In genomic region chr4:20318011-20318898, GRCh38 we compare ENCODE assay signal across 13 cellular contexts.
DNase-seq lines count a peak whose midpoint lies in the region; ATAC-seq and TF ChIP-seq lines count a peak whose summit lies in the region.
"Had no signal": no experiment of that assay in that cellular context is flagged by ENCODE, and none has a peak within 500 bp of the region (broad histone marks: within the 10 kb centered on the region; RNA-seq: fewer than 3 reads in every experiment).

No MANE protein-coding gene starts in this region.

- no peaks in the 10 kb centered on the region for H3K27me3 ChIP-seq in A673 (replicated peaks; ENCODE audit: insufficient read depth, low read depth, low read length, poor library complexity)
- H3K27me3 ChIP-seq: suprapubic skin had no signal

- peak overlapping the region; percentile 82 for H3K27ac ChIP-seq in A673 (ENCODE audit: low read depth, low read length, poor library complexity, severe bottlenecking)
- H3K27ac ChIP-seq in caudate nucleus (ENCODE audit: low read depth, low read length) = peak overlapping the region; percentile 92
- peak overlapping the region; percentile 64 for H3K27ac ChIP-seq in mesodermal cell (ENCODE audit: low read depth, low read length, severe bottlenecking)
- H3K27ac ChIP-seq: left ventricle myocardium inferior, suprapubic skin had no signal

- peak; percentile 61 for DNase-seq in A673 (ENCODE audit: low spot score)
- peak in 1 of 61 donors; percentile 12 for DNase-seq in caudate nucleus (lab: John Stamatoyannopoulos, UW)
- DNase-seq in activated CD4-positive, alpha-beta T cell treated with anti-CD3 and anti-CD28 coated beads, Interleukin-2, amount 10 ng/mL, durations not matched to agents 7 days and 5 days = no peak
- DNase-seq in kidney tubule cell (ENCODE audit: low spot score) = no peak
- DNase-seq in GM19240 (ENCODE audit: insufficient read length, low spot score) = no peak
- DNase-seq in mucosa of descending colon = no peak
- DNase-seq: ACHN; activated naive CD4-positive, alpha-beta T cell treated with Interleukin-2 at 50 U/mL for 16 hours; KBM-7; left ventricle myocardium inferior had no signal

- WGBS in mesodermal cell (ENCODE audit: insufficient coverage in 2 of 2), 2 experiments = 79 to 91% methylated on average over 3 to 4 of the region's 8 CpGs

- H3K36me3 Mint-ChIP-seq in activated CD4-positive, alpha-beta T cell treated with anti-CD3 and anti-CD28 coated beads, Interleukin-2, amount 10 ng/mL, durations not matched to agents 7 days and 5 days (ENCODE audit: low read depth) = no peaks in the 10 kb centered on the region

- POLR2A ChIA-PET in A673 (lab: Charles Lee; ENCODE audit: low non-redundant PET) = no interaction called here
- POLR2A ChIA-PET in activated CD4-positive, alpha-beta T cell treated with anti-CD3 and anti-CD28 coated beads, Interleukin-2, amount 10 ng/mL, durations not matched to agents 7 days and 5 days (lab: Charles Lee) = no interaction called here

- H3K9me3 ChIP-seq in A673 (ENCODE audit: low read depth, low read length, poor library complexity, severe bottlenecking) (no peaks in the 10 kb centered on the region), mesodermal cell (ENCODE audit: control insufficient read depth, low read length) (no peaks in the 10 kb centered on the region), mucosa of descending colon (no peaks in the 10 kb centered on the region)
- H3K9me3 ChIP-seq: left ventricle myocardium inferior, suprapubic skin had no signal

- H3K9me3 Mint-ChIP-seq in activated CD4-positive, alpha-beta T cell treated with anti-CD3 and anti-CD28 coated beads, Interleukin-2, amount 10 ng/mL, durations not matched to agents 7 days and 5 days = no peaks in the 10 kb centered on the region

- H3K4me3 ChIP-seq in A673 (ENCODE audit: low read depth, low read length, poor library complexity, severe bottlenecking) = peak overlapping the region; percentile 13
- no peak overlapping the region for H3K4me3 ChIP-seq in mesodermal cell (ENCODE audit: extremely low read depth, insufficient read depth, low read length, poor library complexity, severe bottlenecking)
- no peak overlapping the region for H3K4me3 ChIP-seq in mucosa of descending colon
- H3K4me3 ChIP-seq: left ventricle myocardium inferior, suprapubic skin had no signal

- H3K4me3 Mint-ChIP-seq in activated CD4-positive, alpha-beta T cell treated with anti-CD3 and anti-CD28 coated beads, Interleukin-2, amount 10 ng/mL, durations not matched to agents 7 days and 5 days = no peak overlapping the region

- TSS peak; percentile 71 for BruUV-seq in A673 (replicated peaks; lab: Mats Ljungman, UMichigan)

- intact Hi-C loops in A673 (cut with micrococcal nuclease; ENCODE audit: unreplicated experiment) = loop anchor here (5.0 kb wide), 1 partner anchor 99 kb away; no protein-coding TSS in a partner anchor
- intact Hi-C loops in mucosa of descending colon (cut with DNase I, micrococcal nuclease) = no loop called here

- no peak for TF ChIP-seq CTCF in A673 (conservative IDR thresholded peaks at IDR 0.05; ENCODE audit: low read depth, low read length)
- no peak for TF ChIP-seq CTCF in mucosa of descending colon (IDR thresholded peaks at IDR 0.05)

- no peak overlapping the region for H3K27ac Mint-ChIP-seq in activated CD4-positive, alpha-beta T cell treated with anti-CD3 and anti-CD28 coated beads, Interleukin-2, amount 10 ng/mL, durations not matched to agents 7 days and 5 days

- ATAC-seq in HG02798 (IDR thresholded peaks at IDR 0.05; ENCODE audit: poor library complexity, unreplicated experiment) (peak; percentile 52), mucosa of descending colon (no peak)

- H3K36me3 ChIP-seq in A673 (ENCODE audit: insufficient read depth, low read length, poor library complexity, severe bottlenecking) = no peaks in the 10 kb centered on the region
- H3K36me3 ChIP-seq in mesodermal cell (ENCODE audit: control insufficient read depth, insufficient read depth, low read length) = no peaks in the 10 kb centered on the region
- H3K36me3 ChIP-seq in mucosa of descending colon (ENCODE audit: low read depth) = no peaks in the 10 kb centered on the region
- H3K36me3 ChIP-seq: left ventricle myocardium inferior, suprapubic skin had no signal

- H3K4me1 ChIP-seq in A673 (ENCODE audit: insufficient read depth, low read length, poor library complexity, severe bottlenecking) (peaks cover 46% of the 10 kb centered on the region), mesodermal cell (ENCODE audit: control insufficient read depth, insufficient read depth, low read length, poor library complexity, severe bottlenecking) (peaks cover 35% of the 10 kb centered on the region), mucosa of descending colon (ENCODE audit: low read depth) (no peaks in the 10 kb centered on the region)
- H3K4me1 ChIP-seq: left ventricle myocardium inferior, suprapubic skin had no signal

- no peaks in the 10 kb centered on the region for H3K4me1 Mint-ChIP-seq in activated CD4-positive, alpha-beta T cell treated with anti-CD3 and anti-CD28 coated beads, Interleukin-2, amount 10 ng/mL, durations not matched to agents 7 days and 5 days

- no peaks in the 10 kb centered on the region for H3K27me3 Mint-ChIP-seq in activated CD4-positive, alpha-beta T cell treated with anti-CD3 and anti-CD28 coated beads, Interleukin-2, amount 10 ng/mL, durations not matched to agents 7 days and 5 days

- CTCF ChIA-PET in A673 (lab: Charles Lee) = no interaction called here
- CTCF ChIA-PET in activated CD4-positive, alpha-beta T cell treated with anti-CD3 and anti-CD28 coated beads, Interleukin-2, amount 10 ng/mL, durations not matched to agents 7 days and 5 days (lab: Charles Lee) = no interaction called here
